Comparison of ENCODE assay signal across 1 cellular context in the genomic region with DNA sequence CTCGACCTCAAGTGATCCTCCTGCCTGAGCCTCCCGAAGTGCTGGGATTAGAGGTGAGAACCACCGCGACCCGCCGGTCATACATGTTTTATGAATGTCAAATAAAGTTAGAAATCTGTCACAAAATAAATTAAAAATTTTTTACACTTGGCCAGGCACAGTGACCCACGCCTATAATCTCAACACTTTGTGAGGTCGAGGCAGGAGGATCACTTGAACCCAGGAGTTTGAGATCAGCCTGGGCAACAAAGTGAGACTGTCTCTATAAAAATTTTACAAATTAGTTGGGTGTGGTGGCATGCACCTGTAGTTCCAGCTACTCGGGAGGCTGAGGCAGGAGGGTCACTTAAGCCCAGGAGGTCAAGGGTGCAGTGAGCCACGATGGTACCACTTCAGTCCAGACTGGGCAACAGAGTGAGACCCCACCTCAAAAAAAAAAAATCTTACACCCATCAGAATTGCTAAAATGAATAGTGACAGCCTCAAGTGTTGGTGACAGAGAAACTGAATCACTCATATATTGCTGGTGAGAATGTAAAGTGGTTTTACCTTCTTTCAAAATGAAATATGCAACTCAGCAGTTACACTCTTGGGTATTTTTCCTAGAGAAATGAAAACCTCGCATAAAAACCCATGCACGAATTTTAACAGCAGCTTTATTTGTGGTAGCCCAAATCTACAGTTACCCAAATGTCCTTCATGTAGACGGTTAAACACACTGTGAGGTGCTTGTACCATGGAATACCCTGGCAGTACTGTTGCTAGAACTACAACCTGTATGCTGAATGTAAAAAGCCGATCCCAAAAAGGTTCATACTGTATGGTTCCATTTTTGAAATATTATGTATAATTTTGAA.
TF ChIP-seq lines count a peak whose summit lies in the region.

No MANE protein-coding gene starts in this region.

TF ChIP-seq in K562, 482 proteins besides CTCF, POLR2A, EP300 and RAD21:
- TF ChIP-seq FOXA3 (CRISPR knock-in tag; conservative IDR thresholded peaks at IDR 0.05 in 1 of 2, IDR thresholded peaks at IDR 0.05 in 1 of 2) (0 out of 4 replicates have a peak, but pooled peaks of 1 of the 2 experiments have one; percentile 19), MAFG (tag; conservative IDR thresholded peaks at IDR 0.05) (peak; percentile 92), CHCHD3 (CRISPR knock-in tag; IDR thresholded peaks at IDR 0.05) (0 out of 2 replicates have a peak, but pooled peaks have one; percentile 28), CHD1 (IDR thresholded peaks at IDR 0.05; ENCODE audit: low read length) (no peak), ZNF584 (CRISPR knock-in tag; IDR thresholded peaks at IDR 0.05; ENCODE audit: low read depth) (no peak), ZNF551 (CRISPR knock-in tag; IDR thresholded peaks at IDR 0.05) (no peak), ZNF3 (CRISPR knock-in tag; IDR thresholded peaks at IDR 0.05) (no peak), MAFK (IDR thresholded peaks at IDR 0.05; ENCODE audit: low read length) (peak; percentile 67), RBM25 (IDR thresholded peaks at IDR 0.05; ENCODE audit: low read depth, low read length, severe bottlenecking) (no peak), ZNF12 (CRISPR knock-in tag; IDR thresholded peaks at IDR 0.05) (peak; percentile 55; the same call in 1 of the 2 replicates), POLR2AphosphoS2 (IDR thresholded peaks at IDR 0.05; ENCODE audit: low read length) (peak; percentile 61; the same call in 1 of the 2 replicates), KDM5B (IDR thresholded peaks at IDR 0.05; ENCODE audit: insufficient replicate concordance, low read depth, low read length) (peak; percentile 55), STAT5B (CRISPR knock-in tag; IDR thresholded peaks at IDR 0.05) (peak; percentile 58), CHD4 (IDR thresholded peaks at IDR 0.05; ENCODE audit: insufficient read depth, insufficient replicate concordance, low read depth, low read length, poor library complexity, severe bottlenecking) (peak; percentile 44), TOE1 (IDR thresholded peaks at IDR 0.05; ENCODE audit: borderline replicate concordance) (no peak), TOE1 (CRISPR knock-in tag; IDR thresholded peaks at IDR 0.05; ENCODE audit: borderline replicate concordance, low read depth) (0 out of 2 replicates have a peak, but pooled peaks have one; percentile 25), BRD9 (IDR thresholded peaks at IDR 0.05; ENCODE audit: low read depth, partially characterized antibody) (no peak), SMARCB1 (IDR thresholded peaks at IDR 0.05; ENCODE audit: insufficient read length, low read depth) (no peak), ZNF24 (IDR thresholded peaks at IDR 0.05) (no peak), ZNF445 (CRISPR knock-in tag; IDR thresholded peaks at IDR 0.05; ENCODE audit: low read depth) (peak; percentile 47; the same call in 1 of the 2 replicates), MAFF (IDR thresholded peaks at IDR 0.05; ENCODE audit: low read length) (peak; percentile 85), KHSRP (IDR thresholded peaks at IDR 0.05) (no peak), ZNF707 (CRISPR knock-in tag; conservative IDR thresholded peaks at IDR 0.05) (0 out of 2 replicates have a peak, but pooled peaks have one; percentile 24), TAF7 (tag; IDR thresholded peaks at IDR 0.05) (0 out of 2 replicates have a peak, but pooled peaks have one; percentile 23), ZNF444 (CRISPR knock-in tag; IDR thresholded peaks at IDR 0.05) (no peak)
- TF ChIP-seq, protein P1, sequence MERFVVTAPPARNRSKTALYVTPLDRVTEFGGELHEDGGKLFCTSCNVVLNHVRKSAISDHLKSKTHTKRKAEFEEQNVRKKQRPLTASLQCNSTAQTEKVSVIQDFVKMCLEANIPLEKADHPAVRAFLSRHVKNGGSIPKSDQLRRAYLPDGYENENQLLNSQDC (CRISPR knock-in tag; IDR thresholded peaks at IDR 0.05), result peak; percentile 32; the same call in 1 of the 2 replicates
- TF ChIP-seq, protein P2, sequence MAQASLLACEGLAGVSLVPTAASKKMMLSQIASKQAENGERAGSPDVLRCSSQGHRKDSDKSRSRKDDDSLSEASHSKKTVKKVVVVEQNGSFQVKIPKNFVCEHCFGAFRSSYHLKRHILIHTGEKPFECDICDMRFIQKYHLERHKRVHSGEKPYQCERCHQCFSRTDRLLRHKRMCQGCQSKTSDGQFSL (CRISPR knock-in tag; IDR thresholded peaks at IDR 0.05), result no peak
- TF ChIP-seq, protein P2 (tag; IDR thresholded peaks at IDR 0.05), result 0 out of 4 replicates have a peak, but pooled peaks of 1 of the 2 experiments have one; percentile 37
- TF ChIP-seq, protein P3, sequence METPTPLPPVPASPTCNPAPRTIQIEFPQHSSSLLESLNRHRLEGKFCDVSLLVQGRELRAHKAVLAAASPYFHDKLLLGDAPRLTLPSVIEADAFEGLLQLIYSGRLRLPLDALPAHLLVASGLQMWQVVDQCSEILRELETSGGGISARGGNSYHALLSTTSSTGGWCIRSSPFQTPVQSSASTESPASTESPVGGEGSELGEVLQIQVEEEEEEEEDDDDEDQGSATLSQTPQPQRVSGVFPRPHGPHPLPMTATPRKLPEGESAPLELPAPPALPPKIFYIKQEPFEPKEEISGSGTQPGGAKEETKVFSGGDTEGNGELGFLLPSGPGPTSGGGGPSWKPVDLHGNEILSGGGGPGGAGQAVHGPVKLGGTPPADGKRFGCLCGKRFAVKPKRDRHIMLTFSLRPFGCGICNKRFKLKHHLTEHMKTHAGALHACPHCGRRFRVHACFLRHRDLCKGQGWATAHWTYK (CRISPR knock-in tag; IDR thresholded peaks at IDR 0.05), result no peak
- TF ChIP-seq, protein P4, sequence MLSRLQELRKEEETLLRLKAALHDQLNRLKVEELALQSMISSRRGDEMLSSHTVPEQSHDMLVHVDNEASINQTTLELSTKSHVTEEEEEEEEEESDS (CRISPR knock-in tag; IDR thresholded peaks at IDR 0.05), result peak; percentile 14; the same call in 1 of the 2 replicates
- TF ChIP-seq, protein P5, sequence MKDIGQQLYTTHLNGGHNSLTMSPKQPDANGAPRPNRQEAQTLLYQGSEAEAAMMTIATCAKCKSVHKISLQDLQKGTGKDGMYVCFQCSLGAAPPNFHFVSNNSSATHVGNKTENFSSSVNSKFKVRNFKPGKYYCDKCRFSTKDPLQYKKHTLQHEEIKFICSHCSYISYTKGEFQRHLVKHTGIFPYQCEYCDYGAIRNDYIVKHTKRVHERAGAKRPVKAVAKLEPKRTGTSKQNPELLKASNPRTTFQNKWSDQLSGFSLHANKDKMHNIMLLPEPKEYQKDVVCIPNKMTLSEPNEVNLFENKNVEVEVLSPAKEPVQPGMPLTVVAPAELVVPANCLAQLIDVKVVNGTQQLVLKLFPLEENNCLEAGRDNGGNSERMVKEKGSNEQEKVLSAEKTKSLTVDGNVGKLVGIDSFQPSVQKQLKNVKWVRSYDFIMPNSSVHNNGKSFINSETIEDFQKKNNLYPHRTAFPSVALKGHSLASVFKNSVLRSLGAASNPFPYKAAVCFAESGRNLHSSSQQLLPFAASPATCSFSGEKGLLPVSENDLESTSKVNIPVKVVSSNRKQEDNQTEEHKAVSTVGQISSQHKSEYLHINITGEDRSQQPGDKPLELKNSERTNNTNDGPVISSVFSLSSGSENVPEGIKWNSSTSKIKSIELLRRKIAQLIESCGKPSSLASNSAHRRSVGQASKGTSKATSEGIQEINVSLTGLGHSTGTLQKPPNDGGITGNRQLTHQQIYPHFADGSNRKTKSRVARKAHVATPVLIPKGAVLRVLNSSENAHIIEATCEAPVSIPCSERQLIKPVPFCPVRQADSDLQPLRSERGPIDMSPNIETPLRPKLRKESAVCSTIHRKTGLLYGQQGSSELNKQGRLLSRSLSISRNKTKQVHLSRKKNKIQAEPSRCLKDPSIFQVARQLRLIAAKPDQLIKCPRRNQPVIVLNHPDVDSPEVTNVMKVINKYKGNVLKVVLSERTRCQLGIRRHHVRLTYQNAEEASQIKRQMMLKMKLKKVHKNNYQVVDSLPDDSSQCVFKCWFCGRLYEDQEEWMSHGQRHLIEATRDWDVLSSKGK (CRISPR knock-in tag; IDR thresholded peaks at IDR 0.05), result no peak
- TF ChIP-seq, protein P6, sequence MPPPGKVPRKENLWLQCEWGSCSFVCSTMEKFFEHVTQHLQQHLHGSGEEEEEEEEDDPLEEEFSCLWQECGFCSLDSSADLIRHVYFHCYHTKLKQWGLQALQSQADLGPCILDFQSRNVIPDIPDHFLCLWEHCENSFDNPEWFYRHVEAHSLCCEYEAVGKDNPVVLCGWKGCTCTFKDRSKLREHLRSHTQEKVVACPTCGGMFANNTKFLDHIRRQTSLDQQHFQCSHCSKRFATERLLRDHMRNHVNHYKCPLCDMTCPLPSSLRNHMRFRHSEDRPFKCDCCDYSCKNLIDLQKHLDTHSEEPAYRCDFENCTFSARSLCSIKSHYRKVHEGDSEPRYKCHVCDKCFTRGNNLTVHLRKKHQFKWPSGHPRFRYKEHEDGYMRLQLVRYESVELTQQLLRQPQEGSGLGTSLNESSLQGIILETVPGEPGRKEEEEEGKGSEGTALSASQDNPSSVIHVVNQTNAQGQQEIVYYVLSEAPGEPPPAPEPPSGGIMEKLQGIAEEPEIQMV (tag; conservative IDR thresholded peaks at IDR 0.05; ENCODE audit: low read depth), result 0 out of 2 replicates have a peak, but pooled peaks have one; percentile 23
- TF ChIP-seq, protein P7, sequence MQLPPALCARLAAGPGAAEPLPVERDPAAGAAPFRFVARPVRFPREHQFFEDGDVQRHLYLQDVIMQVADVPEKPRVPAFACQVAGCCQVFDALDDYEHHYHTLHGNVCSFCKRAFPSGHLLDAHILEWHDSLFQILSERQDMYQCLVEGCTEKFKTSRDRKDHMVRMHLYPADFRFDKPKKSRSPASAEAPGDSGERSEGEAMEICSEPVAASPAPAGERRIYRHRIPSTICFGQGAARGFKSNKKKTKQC (CRISPR knock-in tag; IDR thresholded peaks at IDR 0.05), result peak; percentile 43; the same call in 1 of the 2 replicates
- TF ChIP-seq, protein P8, sequence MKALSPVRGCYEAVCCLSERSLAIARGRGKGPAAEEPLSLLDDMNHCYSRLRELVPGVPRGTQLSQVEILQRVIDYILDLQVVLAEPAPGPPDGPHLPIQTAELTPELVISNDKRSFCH (CRISPR knock-in tag; IDR thresholded peaks at IDR 0.05), result 0 out of 2 replicates have a peak, but pooled peaks have one; percentile 67
- TF ChIP-seq, protein P8 (tag; IDR thresholded peaks at IDR 0.05), result no peak
- TF ChIP-seq, protein P9, sequence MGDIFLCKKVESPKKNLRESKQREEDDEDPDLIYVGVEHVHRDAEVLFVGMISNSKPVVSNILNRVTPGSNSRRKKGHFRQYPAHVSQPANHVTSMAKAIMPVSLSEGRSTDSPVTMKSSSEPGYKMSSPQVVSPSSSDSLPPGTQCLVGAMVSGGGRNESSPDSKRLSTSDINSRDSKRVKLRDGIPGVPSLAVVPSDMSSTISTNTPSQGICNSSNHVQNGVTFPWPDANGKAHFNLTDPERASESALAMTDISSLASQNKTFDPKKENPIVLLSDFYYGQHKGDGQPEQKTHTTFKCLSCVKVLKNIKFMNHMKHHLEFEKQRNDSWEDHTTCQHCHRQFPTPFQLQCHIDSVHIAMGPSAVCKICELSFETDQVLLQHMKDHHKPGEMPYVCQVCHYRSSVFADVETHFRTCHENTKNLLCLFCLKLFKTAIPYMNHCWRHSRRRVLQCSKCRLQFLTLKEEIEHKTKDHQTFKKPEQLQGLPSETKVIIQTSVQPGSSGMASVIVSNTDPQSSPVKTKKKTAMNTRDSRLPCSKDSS (IDR thresholded peaks at IDR 0.05; ENCODE audit: low read depth, partially characterized antibody), result no peak
